In the genomic region with DNA sequence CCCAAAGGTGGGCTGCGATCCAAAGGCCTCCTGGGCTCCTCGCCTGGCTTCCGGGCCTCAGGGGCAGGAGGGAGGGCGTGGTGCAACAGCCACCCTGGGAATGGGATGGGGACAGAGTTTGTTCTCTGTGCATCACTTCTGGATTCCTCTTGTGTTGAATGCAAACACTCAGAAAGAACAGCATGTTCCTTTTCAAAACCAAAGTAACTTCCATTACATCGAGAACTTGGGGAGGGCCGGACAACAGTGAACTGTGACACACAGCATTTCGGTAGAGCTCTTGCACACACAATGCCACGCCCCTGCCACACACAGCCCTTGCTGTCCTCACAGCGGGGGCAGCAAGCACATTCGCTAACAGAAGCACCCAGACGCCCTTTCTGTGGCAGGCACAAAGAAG, we compare ENCODE assay signal across 11 cellular contexts. TPM values are rescaled to one million over a fixed set of nuclear protein-coding genes. Genes with fewer than 3 reads are reported as not detected.
DNase-seq lines count a peak whose midpoint lies in the region; ATAC-seq and TF ChIP-seq lines count a peak whose summit lies in the region.
"Had no signal": no experiment of that assay in that cellular context is flagged by ENCODE, and none has a peak within 500 bp of the region (broad histone marks: within the 10 kb centered on the region; RNA-seq: fewer than 3 reads in every experiment).

No MANE protein-coding gene starts in this region.

- no peaks in the 10 kb centered on the region for H3K27me3 ChIP-seq in NT2/D1 (ENCODE audit: insufficient read depth, insufficient read length)

- no peaks in the 10 kb centered on the region for H3K36me3 ChIP-seq in NT2/D1 (ENCODE audit: insufficient read depth, insufficient read length, low read length)

- intact Hi-C loops in sciatic nerve (cut with DNase I) = no loop called here

- peak overlapping the region; percentile 32 for H3K9ac ChIP-seq in NT2/D1 (ENCODE audit: insufficient read length, low read depth)

- peaks cover 6% of the 10 kb centered on the region for H3K4me1 ChIP-seq in NT2/D1 (ENCODE audit: insufficient read depth, insufficient read length)

- H3K4me3 ChIP-seq in NT2/D1 (ENCODE audit: insufficient read length, low read depth) (no peak overlapping the region), fibroblast of pulmonary artery (replicated peaks; ENCODE audit: low read depth, low read length) (no peak overlapping the region)

- ATAC-seq in sciatic nerve (peak; percentile 89), GM21360 (IDR thresholded peaks at IDR 0.05; ENCODE audit: unreplicated experiment) (no peak), HG03095 (IDR thresholded peaks at IDR 0.05; ENCODE audit: unreplicated experiment) (no peak)

- TF ChIP-seq CTCF in C4-2B (conservative IDR thresholded peaks at IDR 0.05) (no peak), fibroblast of pulmonary artery (IDR thresholded peaks at IDR 0.05; ENCODE audit: low read length, missing control alignments) (no peak)

- no peaks in the 10 kb centered on the region for H3K9me3 ChIP-seq in NT2/D1 (ENCODE audit: insufficient read depth, low read length)

- peak overlapping the region; percentile 62 for H3K27ac ChIP-seq in C4-2B

- DNase-seq in NT2/D1 (ENCODE audit: low read depth, low spot score) (no peak), fibroblast of pulmonary artery (ENCODE audit: low read depth) (peak; percentile 5), sciatic nerve (ENCODE audit: low spot score) (no peak), NCI-H510A (lab: John Stamatoyannopoulos, UW) (no peak), hippocampal formation (lab: John Stamatoyannopoulos, UW) (no peak)
- DNase-seq: activated CD4-positive, alpha-beta T cell treated with anti-CD3 and anti-CD28 coated beads, Interleukin-2, amount 10 ng/mL, durations not matched to agents 7 days and 5 days; activated effector memory CD4-positive, alpha-beta T cell treated with anti-CD3 and anti-CD28 coated beads, Interleukin-2, amount 50 U/mL, for 16 hours; NCI-H1092 had no signal

RNA-seq across cellular contexts. Expression of a gene that starts 36.1 kb away (rescaled TPM):
- 280 TPM for total RNA-seq in sciatic nerve
